2 cellular contexts compared by ENCODE assay signal in the genomic region with DNA sequence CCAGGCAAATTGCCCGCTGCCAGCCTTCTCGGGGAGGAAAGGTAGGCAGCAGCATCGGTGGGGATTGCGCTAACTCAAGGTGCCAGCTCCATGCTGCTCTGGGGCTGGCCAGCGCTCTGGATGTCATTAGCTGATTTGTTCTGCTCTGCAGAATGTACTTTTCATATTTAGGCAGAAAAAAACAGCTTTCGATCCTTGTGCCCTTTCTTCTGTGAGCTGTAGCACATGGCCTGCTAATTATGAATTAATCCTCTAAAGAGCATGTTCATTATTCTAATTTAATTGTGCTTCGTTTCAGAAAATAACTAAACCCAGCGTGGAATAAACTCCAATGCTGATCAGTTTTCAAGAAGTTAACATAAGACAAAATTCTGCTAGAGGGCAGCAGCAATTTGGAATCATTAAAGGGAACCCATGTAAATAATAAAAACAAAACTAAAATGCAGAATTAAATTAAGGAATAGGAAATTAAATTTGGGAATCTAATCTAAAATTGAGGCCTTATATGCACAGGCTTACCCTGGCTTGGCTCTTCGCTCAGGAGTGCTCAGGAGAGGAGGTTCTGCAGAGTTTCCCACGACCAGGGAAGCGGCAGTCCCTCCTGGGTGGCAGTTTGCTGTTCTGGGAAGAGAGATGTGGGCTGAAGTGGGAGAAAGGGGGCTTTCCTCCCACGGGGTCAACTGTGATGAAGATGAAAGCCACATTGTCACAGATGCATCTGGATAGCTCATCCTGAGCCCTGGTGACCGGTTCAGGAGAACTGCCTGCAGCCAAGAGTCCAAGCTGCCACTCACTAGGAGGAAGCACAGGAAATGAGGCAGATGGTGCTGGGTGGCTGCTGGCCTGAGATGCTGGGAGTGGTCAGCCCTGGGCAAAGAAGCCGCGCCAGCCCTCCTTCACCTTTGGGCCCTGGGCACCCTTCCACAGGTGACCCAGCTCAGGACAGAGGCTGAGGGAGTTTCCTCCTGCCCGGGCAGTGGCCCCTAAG.
TF ChIP-seq lines count a peak whose summit lies in the region.

No MANE protein-coding gene starts in this region.

TF ChIP-seq in GM23338, 12 proteins besides CTCF, POLR2A, EP300 and RAD21 (continues in another document):
- TF ChIP-seq ZNF462 (CRISPR knock-in tag; IDR thresholded peaks at IDR 0.05) (no peak), STAT1 (IDR thresholded peaks at IDR 0.05; ENCODE audit: unreplicated experiment) (no peak), EZH2phosphoT487 (IDR thresholded peaks at IDR 0.05; ENCODE audit: unreplicated experiment) (no peak), JUNB (IDR thresholded peaks at IDR 0.05; ENCODE audit: unreplicated experiment) (no peak)
- TF ChIP-seq, protein P1, sequence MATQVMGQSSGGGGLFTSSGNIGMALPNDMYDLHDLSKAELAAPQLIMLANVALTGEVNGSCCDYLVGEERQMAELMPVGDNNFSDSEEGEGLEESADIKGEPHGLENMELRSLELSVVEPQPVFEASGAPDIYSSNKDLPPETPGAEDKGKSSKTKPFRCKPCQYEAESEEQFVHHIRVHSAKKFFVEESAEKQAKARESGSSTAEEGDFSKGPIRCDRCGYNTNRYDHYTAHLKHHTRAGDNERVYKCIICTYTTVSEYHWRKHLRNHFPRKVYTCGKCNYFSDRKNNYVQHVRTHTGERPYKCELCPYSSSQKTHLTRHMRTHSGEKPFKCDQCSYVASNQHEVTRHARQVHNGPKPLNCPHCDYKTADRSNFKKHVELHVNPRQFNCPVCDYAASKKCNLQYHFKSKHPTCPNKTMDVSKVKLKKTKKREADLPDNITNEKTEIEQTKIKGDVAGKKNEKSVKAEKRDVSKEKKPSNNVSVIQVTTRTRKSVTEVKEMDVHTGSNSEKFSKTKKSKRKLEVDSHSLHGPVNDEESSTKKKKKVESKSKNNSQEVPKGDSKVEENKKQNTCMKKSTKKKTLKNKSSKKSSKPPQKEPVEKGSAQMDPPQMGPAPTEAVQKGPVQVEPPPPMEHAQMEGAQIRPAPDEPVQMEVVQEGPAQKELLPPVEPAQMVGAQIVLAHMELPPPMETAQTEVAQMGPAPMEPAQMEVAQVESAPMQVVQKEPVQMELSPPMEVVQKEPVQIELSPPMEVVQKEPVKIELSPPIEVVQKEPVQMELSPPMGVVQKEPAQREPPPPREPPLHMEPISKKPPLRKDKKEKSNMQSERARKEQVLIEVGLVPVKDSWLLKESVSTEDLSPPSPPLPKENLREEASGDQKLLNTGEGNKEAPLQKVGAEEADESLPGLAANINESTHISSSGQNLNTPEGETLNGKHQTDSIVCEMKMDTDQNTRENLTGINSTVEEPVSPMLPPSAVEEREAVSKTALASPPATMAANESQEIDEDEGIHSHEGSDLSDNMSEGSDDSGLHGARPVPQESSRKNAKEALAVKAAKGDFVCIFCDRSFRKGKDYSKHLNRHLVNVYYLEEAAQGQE (IDR thresholded peaks at IDR 0.05; ENCODE audit: unreplicated experiment): no peak
- TF ChIP-seq, protein P2, sequence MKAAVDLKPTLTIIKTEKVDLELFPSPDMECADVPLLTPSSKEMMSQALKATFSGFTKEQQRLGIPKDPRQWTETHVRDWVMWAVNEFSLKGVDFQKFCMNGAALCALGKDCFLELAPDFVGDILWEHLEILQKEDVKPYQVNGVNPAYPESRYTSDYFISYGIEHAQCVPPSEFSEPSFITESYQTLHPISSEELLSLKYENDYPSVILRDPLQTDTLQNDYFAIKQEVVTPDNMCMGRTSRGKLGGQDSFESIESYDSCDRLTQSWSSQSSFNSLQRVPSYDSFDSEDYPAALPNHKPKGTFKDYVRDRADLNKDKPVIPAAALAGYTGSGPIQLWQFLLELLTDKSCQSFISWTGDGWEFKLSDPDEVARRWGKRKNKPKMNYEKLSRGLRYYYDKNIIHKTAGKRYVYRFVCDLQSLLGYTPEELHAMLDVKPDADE (IDR thresholded peaks at IDR 0.05): no peak

TF ChIP-seq in SK-N-SH, 30 proteins besides CTCF, POLR2A, EP300 and RAD21:
- peak; percentile 63 for TF ChIP-seq CHD2 (IDR thresholded peaks at IDR 0.05; ENCODE audit: low read length, partially characterized antibody)
- peak; percentile 43; the same call in 1 of the 2 replicates for TF ChIP-seq TCF12 (IDR thresholded peaks at IDR 0.05)
- TF ChIP-seq SIN3A (IDR thresholded peaks at IDR 0.05; ENCODE audit: borderline replicate concordance, low read depth, low read length): no peak
- peak; percentile 66 for TF ChIP-seq GATA2 (CRISPR knock-in tag; IDR thresholded peaks at IDR 0.05)
- TF ChIP-seq SMC3 (IDR thresholded peaks at IDR 0.05; ENCODE audit: low read depth, low read length): peak; percentile 18; the same call in 1 of the 2 replicates
- TF ChIP-seq FOXM1 (IDR thresholded peaks at IDR 0.05; ENCODE audit: low read depth): no peak
- TF ChIP-seq YY1 (IDR thresholded peaks at IDR 0.05; ENCODE audit: low read depth): no peak
- TF ChIP-seq, protein P3, sequence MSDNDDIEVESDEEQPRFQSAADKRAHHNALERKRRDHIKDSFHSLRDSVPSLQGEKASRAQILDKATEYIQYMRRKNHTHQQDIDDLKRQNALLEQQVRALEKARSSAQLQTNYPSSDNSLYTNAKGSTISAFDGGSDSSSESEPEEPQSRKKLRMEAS (IDR thresholded peaks at IDR 0.05; ENCODE audit: low read depth): no peak
- 0 out of 2 replicates have a peak, but pooled peaks have one; percentile 29 for TF ChIP-seq TEAD4 (IDR thresholded peaks at IDR 0.05; ENCODE audit: borderline replicate concordance, insufficient read depth)
- TF ChIP-seq NRF1 (IDR thresholded peaks at IDR 0.05; ENCODE audit: low read depth, low read length): no peak
- TF ChIP-seq EZH2phosphoT487 (IDR thresholded peaks at IDR 0.05; ENCODE audit: borderline replicate concordance, low read depth): no peak
- TF ChIP-seq MXI1 (IDR thresholded peaks at IDR 0.05; ENCODE audit: low read depth, low read length): peak; percentile 89
- TF ChIP-seq RFX5 (IDR thresholded peaks at IDR 0.05; ENCODE audit: low read length): peak; percentile 53; the same call in 1 of the 2 replicates
- no peak for TF ChIP-seq RXRA (IDR thresholded peaks at IDR 0.05; ENCODE audit: borderline replicate concordance, low read depth)
- TF ChIP-seq ELF1 (IDR thresholded peaks at IDR 0.05): no peak
- no peak for TF ChIP-seq MEF2A (IDR thresholded peaks at IDR 0.05; ENCODE audit: borderline replicate concordance, low read depth)
- no peak for TF ChIP-seq IRF3 (IDR thresholded peaks at IDR 0.05; ENCODE audit: low read depth, low read length)
- TF ChIP-seq FOXJ3 (CRISPR knock-in tag; IDR thresholded peaks at IDR 0.05): peak; percentile 66; the same call in 1 of the 2 replicates
- TF ChIP-seq, protein P4, sequence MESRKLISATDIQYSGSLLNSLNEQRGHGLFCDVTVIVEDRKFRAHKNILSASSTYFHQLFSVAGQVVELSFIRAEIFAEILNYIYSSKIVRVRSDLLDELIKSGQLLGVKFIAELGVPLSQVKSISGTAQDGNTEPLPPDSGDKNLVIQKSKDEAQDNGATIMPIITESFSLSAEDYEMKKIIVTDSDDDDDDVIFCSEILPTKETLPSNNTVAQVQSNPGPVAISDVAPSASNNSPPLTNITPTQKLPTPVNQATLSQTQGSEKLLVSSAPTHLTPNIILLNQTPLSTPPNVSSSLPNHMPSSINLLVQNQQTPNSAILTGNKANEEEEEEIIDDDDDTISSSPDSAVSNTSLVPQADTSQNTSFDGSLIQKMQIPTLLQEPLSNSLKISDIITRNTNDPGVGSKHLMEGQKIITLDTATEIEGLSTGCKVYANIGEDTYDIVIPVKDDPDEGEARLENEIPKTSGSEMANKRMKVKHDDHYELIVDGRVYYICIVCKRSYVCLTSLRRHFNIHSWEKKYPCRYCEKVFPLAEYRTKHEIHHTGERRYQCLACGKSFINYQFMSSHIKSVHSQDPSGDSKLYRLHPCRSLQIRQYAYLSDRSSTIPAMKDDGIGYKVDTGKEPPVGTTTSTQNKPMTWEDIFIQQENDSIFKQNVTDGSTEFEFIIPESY (IDR thresholded peaks at IDR 0.05; ENCODE audit: borderline replicate concordance, low read depth): no peak
- peak; percentile 91 for TF ChIP-seq RCOR1 (IDR thresholded peaks at IDR 0.05; ENCODE audit: low read length)
